In genomic region chr12:57782608-57783465, GRCh38 we compare ENCODE assay signal across 8 cellular contexts. TPM values are rescaled to one million over a fixed set of nuclear protein-coding genes. Genes with fewer than 3 reads are reported as not detected.
DNase-seq lines count a peak whose midpoint lies in the region; ATAC-seq and TF ChIP-seq lines count a peak whose summit lies in the region.

TSFM (plus strand) TSS chr12:57782787; CDS start chr12:57782802, 15 bp downstream.

- H3K27me3 Mint-ChIP-seq in activated naive CD8-positive, alpha-beta T cell treated with anti-CD3 and anti-CD28 coated beads, Interleukin-2, amount 10 ng/mL, durations not matched to agents 7 days and 5 days: no peaks in the 10 kb centered on the region

- TF ChIP-seq POLR2A in transverse colon (IDR thresholded peaks at IDR 0.05): peak; percentile 70

- H3K14ac ChIP-seq in trophoblast cell (ENCODE audit: low read length): peak within 1 kb of the TSS; percentile 59

- peak within 1 kb of the TSS; percentile 91 for H3K4ac ChIP-seq in trophoblast cell (ENCODE audit: low read depth, low read length)

- H3K27ac ChIP-seq in trophoblast cell (ENCODE audit: low read depth, low read length) (no peak within 1 kb of the TSS), transverse colon (peak within 1 kb of the TSS; percentile 76 to 84 (median 79))

- H4K12ac ChIP-seq in trophoblast cell (ENCODE audit: low read depth, low read length): peak within 1 kb of the TSS; percentile 66

- no peaks in the 10 kb centered on the region for H3K9me3 Mint-ChIP-seq in activated naive CD8-positive, alpha-beta T cell treated with anti-CD3 and anti-CD28 coated beads, Interleukin-2, amount 10 ng/mL, durations not matched to agents 7 days and 5 days

- POLR2A ChIA-PET in activated naive CD8-positive, alpha-beta T cell treated with anti-CD3 and anti-CD28 coated beads, Interleukin-2, amount 10 ng/mL, durations not matched to agents 7 days and 5 days (lab: Charles Lee): interaction anchor here (0.7 to 3.0 kb wide), 12 partner anchors 8 to 159 kb away, joined by 3 to 29 read pairs (median 3); partner anchors contain the start of genes ATP23, EEF1AKMT3 and METTL1

- H3K4me1 ChIP-seq in trophoblast cell (ENCODE audit: control insufficient read depth in 1 of 2, insufficient read depth in 2 of 2, low read length in 2 of 2) (peaks cover 0 to 3% of the 10 kb centered on the region in 2 experiments), transverse colon (peaks cover 11 to 21% (median 14%) of the 10 kb centered on the region in 4 donors)

- H3K4me2 ChIP-seq in trophoblast cell (ENCODE audit: low read length): peak within 1 kb of the TSS; percentile 73

- no peak for TF ChIP-seq EP300 in transverse colon (IDR thresholded peaks at IDR 0.05; ENCODE audit: low read depth)

- no CpG with 5 or more reads among the region's 45 CpGs for WGBS in trophoblast cell (ENCODE audit: extremely low coverage, insufficient coverage, insufficient read length)
- WGBS in transverse colon (ENCODE audit: low coverage in 1 of 2), 2 donors: 0 to 1% methylated on average over 7 to 44 of the region's 45 CpGs

- H2BK5ac ChIP-seq in trophoblast cell (ENCODE audit: low read depth, low read length, poor library complexity): peak within 1 kb of the TSS; percentile 22

- H3K79me1 ChIP-seq in trophoblast cell (ENCODE audit: low read length): peaks cover 3% of the 10 kb centered on the region

- H3K79me2 ChIP-seq in trophoblast cell (ENCODE audit: control insufficient read depth, insufficient read depth, low read length, poor library complexity): peaks cover 7% of the 10 kb centered on the region

- H3K9me3 ChIP-seq in trophoblast cell (ENCODE audit: insufficient read depth, low read depth, low read length) (no peaks in the 10 kb centered on the region), transverse colon (no peaks in the 10 kb centered on the region)

- H3K4me3 ChIP-seq in GM12865 (ENCODE audit: low read depth, low read length) (peak within 1 kb of the TSS; percentile 98), trophoblast cell (ENCODE audit: low read depth, low read length) (peak within 1 kb of the TSS; percentile 88), transverse colon (peak within 1 kb of the TSS; percentile 77 to 98 (median 87))

- peak within 1 kb of the TSS; percentile 25 for H4K91ac ChIP-seq in trophoblast cell (ENCODE audit: low read depth, low read length)

- no peak within 1 kb of the TSS for H3K23ac ChIP-seq in trophoblast cell (ENCODE audit: low read length)

- in situ Hi-C loops in transverse colon (cut with MboI; ENCODE audit: low pct_ligation_motif_present in 1 of 4, low pct_unique_long_range_greater_than_20kb in 1 of 4, low sequenced_read_pairs in 3 of 4): no loop called here

- peak; percentile 97 for DNase-seq in GM12865 (ENCODE audit: low read depth)
- DNase-seq in NCI-H1105 (lab: John Stamatoyannopoulos, UW): peak; percentile 71
- DNase-seq in SKM-1 treated with dmso at 0.1 percent for 144 hours (lab: John Stamatoyannopoulos, UW; ENCODE audit: unreplicated experiment): peak; percentile 42
- DNase-seq in activated naive CD8-positive, alpha-beta T cell treated with anti-CD3 and anti-CD28 coated beads, Interleukin-2, amount 10 ng/mL, durations not matched to agents 7 days and 5 days: peak; percentile 98
- peak; percentile 99 for DNase-seq in Right ventricle myocardium superior
- DNase-seq in trophoblast cell: peak; percentile 90 to 100
- DNase-seq in transverse colon: peak; percentile 97

- H4K8ac ChIP-seq in trophoblast cell (ENCODE audit: low read depth, low read length): peak within 1 kb of the TSS; percentile 95

- H3K27ac Mint-ChIP-seq in activated naive CD8-positive, alpha-beta T cell treated with anti-CD3 and anti-CD28 coated beads, Interleukin-2, amount 10 ng/mL, durations not matched to agents 7 days and 5 days: peak within 1 kb of the TSS; percentile 93

- H3K27me3 ChIP-seq in trophoblast cell (ENCODE audit: insufficient read depth, low read length) (no peaks in the 10 kb centered on the region), transverse colon (no peaks in the 10 kb centered on the region)

- H3K36me3 ChIP-seq in trophoblast cell (ENCODE audit: control insufficient read depth in 1 of 2, insufficient read depth in 2 of 2, low read length in 2 of 2): peaks cover 6 to 17% of the 10 kb centered on the region in 2 experiments
- H3K36me3 ChIP-seq in transverse colon: peaks cover 0 to 21% (median 10%) of the 10 kb centered on the region in 4 donors

- peak within 1 kb of the TSS; percentile 96 for H3K4me3 Mint-ChIP-seq in activated naive CD8-positive, alpha-beta T cell treated with anti-CD3 and anti-CD28 coated beads, Interleukin-2, amount 10 ng/mL, durations not matched to agents 7 days and 5 days

- TF ChIP-seq CTCF in GM12865 (IDR thresholded peaks at IDR 0.05; ENCODE audit: insufficient read depth, low read depth, low read length, missing control alignments) (peak; percentile 92), transverse colon (IDR thresholded peaks at IDR 0.05) (peak; percentile 90 to 95 (median 95))

- H3K9ac ChIP-seq in trophoblast cell (ENCODE audit: low read length): peak within 1 kb of the TSS; percentile 91

- intact Hi-C loops in Right ventricle myocardium superior (cut with DNase I): no loop called here
- intact Hi-C loops in transverse colon (cut with DNase I; ENCODE audit: low total_unique reads): loop anchor here (1.0 kb wide), 1 partner anchor 122 kb away; no protein-coding TSS in a partner anchor

- ATAC-seq in HG02642 (IDR thresholded peaks at IDR 0.05; ENCODE audit: poor library complexity, unreplicated experiment) (peak; percentile 83), Right ventricle myocardium superior (ENCODE audit: poor library complexity) (peak; percentile 95)
- peak; percentile 88 for ATAC-seq in activated naive CD8-positive, alpha-beta T cell treated with anti-CD3 and anti-CD28 coated beads, Interleukin-2, amount 10 ng/mL, durations not matched to agents 7 days and 5 days (ENCODE audit: low read depth)

- no peak within 1 kb of the TSS for H2AK5ac ChIP-seq in trophoblast cell (ENCODE audit: low read length)

- H3K36me3 Mint-ChIP-seq in activated naive CD8-positive, alpha-beta T cell treated with anti-CD3 and anti-CD28 coated beads, Interleukin-2, amount 10 ng/mL, durations not matched to agents 7 days and 5 days: peaks cover 3% of the 10 kb centered on the region

- peak within 1 kb of the TSS; percentile 58 for H2AFZ ChIP-seq in trophoblast cell (ENCODE audit: insufficient read depth, low read length, poor library complexity)

- H2BK120ac ChIP-seq in trophoblast cell (ENCODE audit: insufficient read depth, low read length, poor library complexity): no peak within 1 kb of the TSS

- peak within 1 kb of the TSS; percentile 62 for H3K18ac ChIP-seq in trophoblast cell (ENCODE audit: low read length)

- peaks cover 33% of the 10 kb centered on the region for H3K4me1 Mint-ChIP-seq in activated naive CD8-positive, alpha-beta T cell treated with anti-CD3 and anti-CD28 coated beads, Interleukin-2, amount 10 ng/mL, durations not matched to agents 7 days and 5 days

- no peak within 1 kb of the TSS for H2BK12ac ChIP-seq in trophoblast cell (ENCODE audit: low read length)

RNA-seq across cellular contexts. Expression of gene TSFM, which starts in this region (rescaled TPM):
- total RNA-seq in activated naive CD8-positive, alpha-beta T cell treated with anti-CD3 and anti-CD28 coated beads, Interleukin-2, amount 10 ng/mL, durations not matched to agents 7 days and 5 days: 10 to 100 TPM; 23.0 to 24.4 TPM
- 49.5 TPM for total RNA-seq in Right ventricle myocardium superior
- 18.6 and 18.9 TPM in 2 replicates for polyA plus RNA-seq in trophoblast cell (2013)
- total RNA-seq in transverse colon: 10 to 100 TPM in 3 of 4 donors, 1 to 10 TPM in 1; 1.4 to 23.2 (median 18.9) TPM

Comparison
In these comparisons a context has a peak if more than half of its experiments do, and no peak if none do; other contexts are left out.
1. DNase-seq: peak in every context shown above with its lines; median percentile 99 in Right ventricle myocardium superior; 98 in activated naive CD8-positive, alpha-beta T cell treated with anti-CD3 and anti-CD28 coated beads, Interleukin-2, amount 10 ng/mL, durations not matched to agents 7 days and 5 days; 97 in GM12865; 97 in transverse colon; 95 in trophoblast cell; 71 in NCI-H1105; 42 in SKM-1 treated with dmso at 0.1 percent for 144 hours.